8 cellular contexts compared by ENCODE assay signal in the genomic region with DNA sequence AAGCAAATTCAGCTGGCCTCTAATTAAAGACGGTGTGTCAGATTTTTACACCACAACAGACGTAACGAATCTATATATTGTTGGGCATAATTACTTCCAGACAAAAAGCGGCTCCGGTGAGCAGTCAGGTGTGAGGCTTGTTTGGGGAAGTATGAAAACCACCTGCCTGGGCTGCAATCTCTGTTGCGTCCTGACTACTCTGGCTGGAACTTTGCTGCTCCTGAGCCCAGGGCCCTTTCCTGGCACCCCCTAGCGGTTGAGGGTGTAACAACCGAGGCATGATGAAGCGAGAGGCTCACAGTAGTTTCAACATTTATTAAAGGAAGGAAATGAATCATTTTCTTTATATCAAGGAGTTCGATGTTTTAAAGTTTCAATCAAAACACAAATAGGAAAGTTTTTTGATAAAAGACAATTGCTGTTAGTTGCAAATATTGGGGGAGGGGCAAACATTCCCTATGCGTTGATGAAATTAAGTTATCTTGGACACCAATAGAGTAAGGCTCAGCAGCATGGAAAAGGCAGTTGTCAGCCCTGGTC. TPM values are rescaled to one million over a fixed set of nuclear protein-coding genes. Genes with fewer than 3 reads are reported as not detected.
A peak's percentile ranks its signal among the peaks of the same experiment; 100 is the strongest.
DNase-seq lines count a peak whose midpoint lies in the region; ATAC-seq, FAIRE-seq and TF ChIP-seq lines count a peak whose summit lies in the region.

No MANE protein-coding gene starts in this region.

- H3K4me1 ChIP-seq in endothelial cell of umbilical vein (ENCODE audit: control insufficient read depth, extremely low read depth, insufficient read depth, low read length): peaks cover 60% of the 10 kb centered on the region

- H4K20me1 ChIP-seq in endothelial cell of umbilical vein (replicated peaks; ENCODE audit: control insufficient read depth, extremely low read depth, insufficient read depth, low read length): no peaks in the 10 kb centered on the region

- TF ChIP-seq POLR2A in endothelial cell of umbilical vein (IDR thresholded peaks at IDR 0.05; ENCODE audit: low read depth, low read length): no peak

- no peaks in the 10 kb centered on the region for H3K36me3 ChIP-seq in endothelial cell of umbilical vein (ENCODE audit: control insufficient read depth in 2 of 2, extremely low read depth in 1 of 2, insufficient read depth in 2 of 2, low read length in 2 of 2)

- H3K36me3 Mint-ChIP-seq in activated CD4-positive, alpha-beta memory T cell treated with anti-CD3 and anti-CD28 coated beads, Interleukin-2, amount 10 ng/mL, durations not matched to agents 7 days and 5 days (ENCODE audit: low read depth): no peaks in the 10 kb centered on the region
- H3K36me3 Mint-ChIP-seq in nephron (ENCODE audit: low read depth): no peaks in the 10 kb centered on the region

- no peaks in the 10 kb centered on the region for H3K79me2 ChIP-seq in endothelial cell of umbilical vein (ENCODE audit: control insufficient read depth, insufficient read depth, low read length)

- intact Hi-C loops in endothelial cell of umbilical vein (cut with micrococcal nuclease): loop anchor here (1.0 to 5.0 kb wide), 6 partner anchors 14 to 784 kb away; no protein-coding TSS in a partner anchor

- H3K4me1 Mint-ChIP-seq in activated CD4-positive, alpha-beta memory T cell treated with anti-CD3 and anti-CD28 coated beads, Interleukin-2, amount 10 ng/mL, durations not matched to agents 7 days and 5 days: peaks cover 23% of the 10 kb centered on the region
- peaks cover 66% of the 10 kb centered on the region for H3K4me1 Mint-ChIP-seq in nephron

- no peak overlapping the region for H3K4me3 Mint-ChIP-seq in activated CD4-positive, alpha-beta memory T cell treated with anti-CD3 and anti-CD28 coated beads, Interleukin-2, amount 10 ng/mL, durations not matched to agents 7 days and 5 days
- H3K4me3 Mint-ChIP-seq in nephron: no peak overlapping the region

- H3K27ac Mint-ChIP-seq in activated CD4-positive, alpha-beta memory T cell treated with anti-CD3 and anti-CD28 coated beads, Interleukin-2, amount 10 ng/mL, durations not matched to agents 7 days and 5 days: no peak overlapping the region
- H3K27ac Mint-ChIP-seq in nephron: peak overlapping the region; percentile 8 to 53 (median 46)

- FAIRE-seq in endothelial cell of umbilical vein (lab: Jason Lieb, UNC): peak; percentile 82

- TF ChIP-seq CTCF in endothelial cell of umbilical vein (IDR thresholded peaks at IDR 0.05; ENCODE audit: extremely low read depth in 1 of 2, insufficient read depth in 1 of 2, low read depth in 1 of 2, low read length in 2 of 2): peak; percentile 84 to 98
- TF ChIP-seq CTCF in nephron (IDR thresholded peaks at IDR 0.05; ENCODE audit: unreplicated experiment in 3 of 3): peak; percentile 56 to 75 (median 58)

- peak overlapping the region; percentile 91 for H3K27ac ChIP-seq in endothelial cell of umbilical vein (ENCODE audit: insufficient read depth, low read depth, low read length)
- H3K27ac ChIP-seq in substantia nigra (ENCODE audit: low read depth, low read length, poor library complexity, severe bottlenecking): no peak overlapping the region

- CTCF ChIA-PET in activated CD4-positive, alpha-beta memory T cell treated with anti-CD3 and anti-CD28 coated beads, Interleukin-2, amount 10 ng/mL, durations not matched to agents 7 days and 5 days (lab: Charles Lee): interaction anchor here (0.7 to 3.4 kb wide), 7 partner anchors 10 to 101 kb away, joined by 3 to 19 read pairs (median 3); no protein-coding TSS in a partner anchor
- CTCF ChIA-PET in endothelial cell of umbilical vein (lab: Charles Lee): interaction anchor here (0.8 to 7.8 kb wide), 16 partner anchors 9 to 784 kb away, joined by 3 to 84 read pairs (median 6); no protein-coding TSS in a partner anchor

- BruUV-seq in endothelial cell of umbilical vein (replicated peaks; lab: Mats Ljungman, UMichigan): no TSS peak

- no peak overlapping the region for H3K4me3 ChIP-seq in endothelial cell of umbilical vein (replicated peaks in 1 of 3; ENCODE audit: insufficient read depth in 1 of 3, low read depth in 1 of 3, low read length in 3 of 3)

- DNase-seq in NCI-H510A treated with DMSO at 0.1 percent for 48 hours (lab: John Stamatoyannopoulos, UW) (peak; percentile 9), NCI-H510A (lab: John Stamatoyannopoulos, UW) (no peak), NCI-H460 (ENCODE audit: extremely low read depth, low read depth) (peak; percentile 60), endothelial cell of umbilical vein (ENCODE audit: low read depth, low spot score) (peak; percentile 92), substantia nigra (lab: John Stamatoyannopoulos, UW) (peak in 25 of 49 donors; percentile 4 to 48 (median 21))
- DNase-seq in activated CD4-positive, alpha-beta memory T cell treated with anti-CD3 and anti-CD28 coated beads, Interleukin-2, amount 10 ng/mL, durations not matched to agents 7 days and 5 days: peak; percentile 67

- dilution Hi-C loops in endothelial cell of umbilical vein (cut with MboI; ENCODE audit: extremely low pct_ligation_motif_present, low sequenced_read_pairs): no loop called here

- POLR2A ChIA-PET in activated CD4-positive, alpha-beta memory T cell treated with anti-CD3 and anti-CD28 coated beads, Interleukin-2, amount 10 ng/mL, durations not matched to agents 7 days and 5 days (lab: Charles Lee): no interaction called here
- POLR2A ChIA-PET in endothelial cell of umbilical vein (lab: Charles Lee): interaction anchor here (1.7 kb wide), 1 partner anchor 14 kb away, joined by 4 read pairs; no protein-coding TSS in a partner anchor

- peaks cover 3% of the 10 kb centered on the region for H3K9me3 Mint-ChIP-seq in activated CD4-positive, alpha-beta memory T cell treated with anti-CD3 and anti-CD28 coated beads, Interleukin-2, amount 10 ng/mL, durations not matched to agents 7 days and 5 days
- peaks cover 4% of the 10 kb centered on the region for H3K9me3 Mint-ChIP-seq in nephron

- peak overlapping the region; percentile 28 for H3K9ac ChIP-seq in endothelial cell of umbilical vein (replicated peaks; ENCODE audit: extremely low read depth, insufficient read depth, low read length)

- H3K27me3 Mint-ChIP-seq in activated CD4-positive, alpha-beta memory T cell treated with anti-CD3 and anti-CD28 coated beads, Interleukin-2, amount 10 ng/mL, durations not matched to agents 7 days and 5 days: peaks cover 13% of the 10 kb centered on the region
- no peaks in the 10 kb centered on the region for H3K27me3 Mint-ChIP-seq in nephron (ENCODE audit: low read depth)

- H2AFZ ChIP-seq in endothelial cell of umbilical vein (ENCODE audit: low read depth, low read length): no peak overlapping the region

- no peaks in the 10 kb centered on the region for H3K9me1 ChIP-seq in endothelial cell of umbilical vein (replicated peaks; ENCODE audit: control insufficient read depth, extremely low read depth, insufficient read depth, low read length)

- peak; percentile 92 for ATAC-seq in HG02678 (IDR thresholded peaks at IDR 0.05; ENCODE audit: unreplicated experiment)

- H3K9me3 ChIP-seq in endothelial cell of umbilical vein (replicated peaks; ENCODE audit: control insufficient read depth, insufficient read depth, low read length): no peaks in the 10 kb centered on the region

- no peaks in the 10 kb centered on the region for H3K27me3 ChIP-seq in endothelial cell of umbilical vein (ENCODE audit: control insufficient read depth in 2 of 2, insufficient read depth in 2 of 2, low read length in 2 of 2)

- peak overlapping the region; percentile 57 for H3K4me2 ChIP-seq in endothelial cell of umbilical vein (ENCODE audit: insufficient read depth, low read length)

TF ChIP-seq in endothelial cell of umbilical vein, 7 proteins besides CTCF, POLR2A, EP300 and RAD21:
- TF ChIP-seq GATA2 (IDR thresholded peaks at IDR 0.05; ENCODE audit: insufficient read depth, insufficient read length, low read depth, low read length): peak; percentile 63
- peak; percentile 62 for TF ChIP-seq JUN (IDR thresholded peaks at IDR 0.05; ENCODE audit: borderline replicate concordance, insufficient read depth, insufficient read length, low read depth)
- TF ChIP-seq MYC (IDR thresholded peaks at IDR 0.05; ENCODE audit: low read depth, low read length): no peak
- TF ChIP-seq EZH2 (IDR thresholded peaks at IDR 0.05; ENCODE audit: borderline replicate concordance, low read depth, low read length, severe bottlenecking): no peak
- peak; percentile 76 for TF ChIP-seq FOS (IDR thresholded peaks at IDR 0.05; ENCODE audit: borderline replicate concordance, insufficient read depth, low read length)
- TF ChIP-seq POLR2AphosphoS5 (IDR thresholded peaks at IDR 0.05; ENCODE audit: insufficient read depth, low read depth, low read length): peak; percentile 69

RNA-seq across cellular contexts. Expression of gene ITGB6, which starts 10.6 kb away (rescaled TPM):
- not detected in 2 replicates for total RNA-seq in NCI-H460 (2014; rRNA removed; shearing (Covaris generic))
- not detected in 2 replicates for polyA plus RNA-seq in NCI-H460 (2014; cell fraction: nucleus; rRNA removed)
- total RNA-seq in activated CD4-positive, alpha-beta memory T cell treated with anti-CD3 and anti-CD28 coated beads, Interleukin-2, amount 10 ng/mL, durations not matched to agents 7 days and 5 days: not detected
- total RNA-seq in endothelial cell of umbilical vein: not detected in 2 replicates
- polyA plus RNA-seq in endothelial cell of umbilical vein: 0.03 and 0.05 TPM in 2 replicates
- 0.03 and 0.04 TPM in 2 replicates for polyA plus RNA-seq in endothelial cell of umbilical vein (2011; cell fraction: cytosol; rRNA removed)
- polyA plus RNA-seq in endothelial cell of umbilical vein (2011; cell fraction: nucleus; rRNA removed): 0.11 and 0.13 TPM in 2 replicates
- 0.05 TPM in 2 replicates for polyA plus RNA-seq in endothelial cell of umbilical vein (2012)
- not detected in 2 replicates for polyA minus RNA-seq in endothelial cell of umbilical vein
- polyA minus RNA-seq in endothelial cell of umbilical vein (2011; cell fraction: cytosol; rRNA and poly(A)+ RNA removed): not detected
- polyA minus RNA-seq in endothelial cell of umbilical vein (2011; cell fraction: nucleus; rRNA and poly(A)+ RNA removed): 0.14 TPM in 1 of 2 replicates, not detected in the other
